In genomic region chr1:183450086-183450485, GRCh38 we compare ENCODE assay signal across 23 cellular contexts. TPM values are rescaled to one million over a fixed set of nuclear protein-coding genes. Genes with fewer than 3 reads are reported as not detected.
"Had no signal": no experiment of that assay in that cellular context is flagged by ENCODE, and none has a peak within 500 bp of the region (broad histone marks: within the 10 kb centered on the region; RNA-seq: fewer than 3 reads in every experiment).

No MANE protein-coding gene starts in this region.

- FAIRE-seq: colon had no signal

- H3K4me1 ChIP-seq: prostate gland, suprapubic skin, transverse colon, vagina had no signal

- H3K36me3 ChIP-seq: prostate gland, suprapubic skin, transverse colon, vagina had no signal

- H3K9me3 ChIP-seq: prostate gland, suprapubic skin, transverse colon, vagina had no signal

- H3K36me3 Mint-ChIP-seq: activated naive CD8-positive, alpha-beta T cell treated with anti-CD3 and anti-CD28 coated beads, Interleukin-2, amount 10 ng/mL, durations not matched to agents 7 days and 5 days; brain; immature natural killer cell; naive thymus-derived CD8-positive, alpha-beta T cell had no signal

- H3K27me3 ChIP-seq: transverse colon, vagina had no signal

- H3K9me3 Mint-ChIP-seq: activated CD4-positive, alpha-beta T cell treated with anti-CD3 and anti-CD28 coated beads, Interleukin-2, amount 10 ng/mL, durations not matched to agents 24 days and 14 days; activated CD8-positive, alpha-beta T cell treated with anti-CD3 and anti-CD28 coated beads for 36 hours; activated naive CD8-positive, alpha-beta T cell treated with anti-CD3 and anti-CD28 coated beads, Interleukin-2, amount 10 ng/mL, durations not matched to agents 7 days and 5 days; activated T-cell treated with anti-CD3 and anti-CD28 coated beads, Interleukin-2, amount 50 U/mL, for 24 hours; activated T-helper 2 cell treated with anti-CD3 and anti-CD28 coated beads, Interferon-gamma antibody, Interleukin-2, Interleukin-4, amounts not matched to agents 10 μg/mL and 5 μg/mL and 100 μg/mL, durations not matched to agents 14 hours and 24 hours and 36 hours; brain; endodermal cell; immature natural killer cell; naive thymus-derived CD8-positive, alpha-beta T cell; stimulated activated naive CD8-positive, alpha-beta T cell treated with anti-CD3 and anti-CD28 coated beads, Interleukin-15, amount 100 ng/mL, for 72 hours had no signal

- H3K4me1 Mint-ChIP-seq: activated CD4-positive, alpha-beta T cell treated with anti-CD3 and anti-CD28 coated beads, Interleukin-2, amount 10 ng/mL, durations not matched to agents 24 days and 14 days; activated naive CD8-positive, alpha-beta T cell treated with anti-CD3 and anti-CD28 coated beads, Interleukin-2, amount 10 ng/mL, durations not matched to agents 7 days and 5 days; brain; endodermal cell; immature natural killer cell; naive thymus-derived CD8-positive, alpha-beta T cell; stimulated activated naive CD8-positive, alpha-beta T cell treated with anti-CD3 and anti-CD28 coated beads, Interleukin-15, amount 100 ng/mL, for 72 hours had no signal

- ATAC-seq: activated CD8-positive, alpha-beta T cell treated with anti-CD3 and anti-CD28 coated beads for 36 hours; naive thymus-derived CD8-positive, alpha-beta T cell; right cardiac atrium; stimulated activated naive CD8-positive, alpha-beta T cell treated with anti-CD3 and anti-CD28 coated beads, Interleukin-15, amount 100 ng/mL, for 72 hours had no signal

- H3K4me3 Mint-ChIP-seq: activated CD4-positive, alpha-beta T cell treated with anti-CD3 and anti-CD28 coated beads, Interleukin-2, amount 10 ng/mL, durations not matched to agents 24 days and 14 days; activated CD8-positive, alpha-beta T cell treated with anti-CD3 and anti-CD28 coated beads for 36 hours; activated naive CD8-positive, alpha-beta T cell treated with anti-CD3 and anti-CD28 coated beads, Interleukin-2, amount 10 ng/mL, durations not matched to agents 7 days and 5 days; activated T-cell treated with anti-CD3 and anti-CD28 coated beads, Interleukin-2, amount 50 U/mL, for 24 hours; brain; endodermal cell; immature natural killer cell; naive thymus-derived CD8-positive, alpha-beta T cell; stimulated activated naive CD8-positive, alpha-beta T cell treated with anti-CD3 and anti-CD28 coated beads, Interleukin-15, amount 100 ng/mL, for 72 hours had no signal

- H3K27ac Mint-ChIP-seq: activated CD4-positive, alpha-beta T cell treated with anti-CD3 and anti-CD28 coated beads, Interleukin-2, amount 10 ng/mL, durations not matched to agents 24 days and 14 days; activated CD8-positive, alpha-beta T cell treated with anti-CD3 and anti-CD28 coated beads for 36 hours; activated naive CD8-positive, alpha-beta T cell treated with anti-CD3 and anti-CD28 coated beads, Interleukin-2, amount 10 ng/mL, durations not matched to agents 7 days and 5 days; activated T-cell treated with anti-CD3 and anti-CD28 coated beads, Interleukin-2, amount 50 U/mL, for 24 hours; activated T-helper 2 cell treated with anti-CD3 and anti-CD28 coated beads, Interferon-gamma antibody, Interleukin-2, Interleukin-4, amounts not matched to agents 10 μg/mL and 5 μg/mL and 100 μg/mL, durations not matched to agents 14 hours and 24 hours and 36 hours; brain; endodermal cell; immature natural killer cell; naive thymus-derived CD8-positive, alpha-beta T cell; stimulated activated naive CD8-positive, alpha-beta T cell treated with anti-CD3 and anti-CD28 coated beads, Interleukin-15, amount 100 ng/mL, for 72 hours had no signal

- H3K27ac ChIP-seq: epithelial cell of prostate, prostate gland, skin epidermis, suprapubic skin, transverse colon, vagina had no signal

- H3K4me3 ChIP-seq: prostate gland, skin epidermis, suprapubic skin, transverse colon, vagina had no signal

- DNase-seq: activated CD4-positive, alpha-beta T cell treated with anti-CD3 and anti-CD28 coated beads, Interleukin-2, amount 10 ng/mL, durations not matched to agents 24 days and 14 days; activated CD8-positive, alpha-beta T cell treated with anti-CD3 and anti-CD28 coated beads for 36 hours; activated naive CD4-positive, alpha-beta T cell treated with Interleukin-2 at 50 U/mL for 16 hours; activated naive CD8-positive, alpha-beta T cell treated with anti-CD3 and anti-CD28 coated beads, Interleukin-2, amount 10 ng/mL, durations not matched to agents 7 days and 5 days; activated T-cell treated with anti-CD3 and anti-CD28 coated beads, Interleukin-2, amount 50 U/mL, for 24 hours; caudate nucleus; endodermal cell; immature natural killer cell; mesendoderm; naive thymus-derived CD8-positive, alpha-beta T cell; right cardiac atrium; stimulated activated CD4-positive, alpha-beta T cell treated with anti-CD3 and anti-CD28 coated beads, Interleukin-15, amount 100 ng/mL, for 24 hours; stimulated activated CD4-positive, alpha-beta T cell treated with anti-CD3 and anti-CD28 coated beads, Interleukin-2, amount 100 ng/mL, for 48 hours; stimulated activated naive CD8-positive, alpha-beta T cell treated with anti-CD3 and anti-CD28 coated beads, Interleukin-15, amount 100 ng/mL, for 72 hours; transverse colon had no signal

- H3K27me3 Mint-ChIP-seq: activated CD8-positive, alpha-beta T cell treated with anti-CD3 and anti-CD28 coated beads for 36 hours had no signal

RNA-seq across cellular contexts. Expression of gene NMNAT2, which starts 31.9 kb away (rescaled TPM):
- total RNA-seq: activated CD4-positive, alpha-beta T cell treated with anti-CD3 and anti-CD28 coated beads, Interleukin-2, amount 10 ng/mL, durations not matched to agents 24 days and 14 days; activated CD8-positive, alpha-beta T cell treated with anti-CD3 and anti-CD28 coated beads for 36 hours; activated naive CD8-positive, alpha-beta T cell treated with anti-CD3 and anti-CD28 coated beads, Interleukin-2, amount 10 ng/mL, durations not matched to agents 7 days and 5 days; activated T-helper 2 cell treated with anti-CD3 and anti-CD28 coated beads, Interferon-gamma antibody, Interleukin-2, Interleukin-4, amounts not matched to agents 10 μg/mL and 5 μg/mL and 100 μg/mL, durations not matched to agents 14 hours and 24 hours and 36 hours; naive thymus-derived CD8-positive, alpha-beta T cell had no signal
- polyA plus RNA-seq: immature natural killer cell; naive thymus-derived CD8-positive, alpha-beta T cell had no signal
